ENCODE assay signal across 13 cellular contexts in the genomic region with DNA sequence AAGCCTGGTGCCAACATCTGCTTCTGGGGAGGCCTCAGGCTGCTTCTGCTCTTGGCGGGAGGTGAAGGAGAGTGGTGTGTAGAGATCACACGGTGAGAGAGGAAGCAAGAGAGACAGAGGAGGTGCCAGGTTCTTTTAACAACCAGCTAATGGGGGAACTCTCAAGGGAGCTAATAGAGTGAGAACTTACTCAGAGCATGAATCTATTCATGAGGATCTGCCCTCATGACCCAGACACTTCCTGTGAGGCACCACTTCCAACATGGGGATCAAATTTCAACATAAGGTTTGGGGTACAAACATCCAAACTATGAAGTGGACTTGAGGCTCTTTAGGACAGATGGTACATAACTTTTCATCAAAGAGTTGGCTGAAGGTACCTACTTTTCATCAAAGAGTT.
"Had no signal": no experiment of that assay in that cellular context is flagged by ENCODE, and none has a peak within 500 bp of the region (broad histone marks: within the 10 kb centered on the region; RNA-seq: fewer than 3 reads in every experiment).

No MANE protein-coding gene starts in this region.

- H3K27me3 ChIP-seq: body of pancreas, foreskin keratinocyte, ovary, upper lobe of right lung had no signal

- DNase-seq: activated CD4-positive, alpha-beta T cell treated with anti-CD3 and anti-CD28 coated beads, Interleukin-2, amount 50 U/mL, for 4 hours; activated CD4-positive, CD25-positive, alpha-beta regulatory T cell treated with anti-CD3 and anti-CD28 coated beads, Interleukin-2, amount 50 U/mL, for 72 hours; activated naive CD4-positive, alpha-beta T cell treated with anti-CD3 and anti-CD28 coated beads, Interleukin-2, amount 50 U/mL, for 16 hours; activated T-cell treated with anti-CD3 and anti-CD28 coated beads, Interleukin-2, amount 50 U/mL, for 1 hour; body of pancreas; erythroblast; foreskin keratinocyte; head of caudate nucleus; mammary epithelial cell; ovary; stimulated activated CD4-positive, alpha-beta T cell treated with anti-CD3 and anti-CD28 coated beads, Interleukin-4, amount 100 ng/mL, for 1 hour; upper lobe of right lung had no signal

- FAIRE-seq: islet of Langerhans had no signal

- H3K9me3 ChIP-seq: body of pancreas, ovary, upper lobe of right lung had no signal

- H3K4me3 ChIP-seq: body of pancreas, ovary, upper lobe of right lung had no signal

- H3K36me3 ChIP-seq: ovary, upper lobe of right lung had no signal

- H3K4me1 ChIP-seq: foreskin keratinocyte, upper lobe of right lung had no signal

- H3K27ac ChIP-seq: body of pancreas, foreskin keratinocyte, ovary, upper lobe of right lung had no signal
